ENCODE assay signal across 22 cellular contexts in genomic region chr13:113422790-113423189, GRCh38. TPM values are rescaled to one million over a fixed set of nuclear protein-coding genes. Genes with fewer than 3 reads are reported as not detected.
"Had no signal": no experiment of that assay in that cellular context is flagged by ENCODE, and none has a peak within 500 bp of the region (broad histone marks: within the 10 kb centered on the region; RNA-seq: fewer than 3 reads in every experiment).

No MANE protein-coding gene starts in this region.

- H3K4me1 Mint-ChIP-seq: activated CD4-positive, alpha-beta T cell treated with anti-CD3 and anti-CD28 coated beads, Interleukin-2, amount 10 ng/mL, durations not matched to agents 24 days and 14 days; activated naive CD8-positive, alpha-beta T cell treated with anti-CD3 and anti-CD28 coated beads, Interleukin-2, amount 10 ng/mL, durations not matched to agents 7 days and 5 days; naive thymus-derived CD4-positive, alpha-beta T cell; WTC11 had no signal

- H3K27ac Mint-ChIP-seq: activated CD4-positive, alpha-beta T cell treated with anti-CD3 and anti-CD28 coated beads, Interleukin-2, amount 10 ng/mL, durations not matched to agents 24 days and 14 days; activated CD8-positive, alpha-beta T cell treated with anti-CD3 and anti-CD28 coated beads for 36 hours; activated naive CD8-positive, alpha-beta T cell treated with anti-CD3 and anti-CD28 coated beads, Interleukin-2, amount 10 ng/mL, durations not matched to agents 7 days and 5 days; activated T-helper 17 cell treated with anti-CD3 and anti-CD28 coated beads, Interleukin-2, amount 50 U/mL, for 72 hours; naive thymus-derived CD4-positive, alpha-beta T cell; T-helper 2 cell treated with Interferon-gamma antibody and Interleukin-4, amounts not matched to agents 5 μg/mL and 100 μg/mL, for 36 hours; WTC11 had no signal

- ATAC-seq: activated CD8-positive, alpha-beta T cell treated with anti-CD3 and anti-CD28 coated beads for 36 hours; activated T-helper 17 cell treated with anti-CD3 and anti-CD28 coated beads, Interleukin-2, amount 50 U/mL, for 72 hours; mucosa of descending colon; right cardiac atrium; WTC11 had no signal

- H3K9me3 Mint-ChIP-seq: activated CD4-positive, alpha-beta T cell treated with anti-CD3 and anti-CD28 coated beads, Interleukin-2, amount 10 ng/mL, durations not matched to agents 24 days and 14 days; activated CD8-positive, alpha-beta T cell treated with anti-CD3 and anti-CD28 coated beads for 36 hours; activated naive CD8-positive, alpha-beta T cell treated with anti-CD3 and anti-CD28 coated beads, Interleukin-2, amount 10 ng/mL, durations not matched to agents 7 days and 5 days; activated T-helper 17 cell treated with anti-CD3 and anti-CD28 coated beads, Interleukin-2, amount 50 U/mL, for 72 hours; naive thymus-derived CD4-positive, alpha-beta T cell; T-helper 2 cell treated with Interferon-gamma antibody and Interleukin-4, amounts not matched to agents 5 μg/mL and 100 μg/mL, for 36 hours; WTC11 had no signal

- H3K4me3 Mint-ChIP-seq: activated CD4-positive, alpha-beta T cell treated with anti-CD3 and anti-CD28 coated beads, Interleukin-2, amount 10 ng/mL, durations not matched to agents 24 days and 14 days; activated CD8-positive, alpha-beta T cell treated with anti-CD3 and anti-CD28 coated beads for 36 hours; activated naive CD8-positive, alpha-beta T cell treated with anti-CD3 and anti-CD28 coated beads, Interleukin-2, amount 10 ng/mL, durations not matched to agents 7 days and 5 days; activated T-helper 17 cell treated with anti-CD3 and anti-CD28 coated beads, Interleukin-2, amount 50 U/mL, for 72 hours; naive thymus-derived CD4-positive, alpha-beta T cell; T-helper 2 cell treated with Interferon-gamma antibody and Interleukin-4, amounts not matched to agents 5 μg/mL and 100 μg/mL, for 36 hours; WTC11 had no signal

- DNase-seq: activated CD4-positive, alpha-beta T cell treated with anti-CD3 and anti-CD28 coated beads, Interleukin-2, amount 10 ng/mL, durations not matched to agents 24 days and 14 days; activated CD8-positive, alpha-beta T cell treated with anti-CD3 and anti-CD28 coated beads for 36 hours; activated naive CD4-positive, alpha-beta T cell treated with Interleukin-2 at 50 U/mL for 16 hours; activated naive CD8-positive, alpha-beta T cell treated with anti-CD3 and anti-CD28 coated beads, Interleukin-2, amount 10 ng/mL, durations not matched to agents 7 days and 5 days; activated T-cell treated with anti-CD3 and anti-CD28 coated beads, Interleukin-2, amount 50 U/mL, for 1 hour; amygdala; dorsolateral prefrontal cortex; erythroblast; mesenchymal stem cell; mucosa of descending colon; naive thymus-derived CD4-positive, alpha-beta T cell; nucleus accumbens; small intestine; stimulated activated CD4-positive, alpha-beta T cell treated with anti-CD3 and anti-CD28 coated beads, Interleukin-4, amount 100 ng/mL, for 4 hours; stimulated activated naive CD4-positive, alpha-beta T cell; trophoblast cell had no signal

- H3K9ac ChIP-seq: SK-N-SH had no signal

- H3K27ac ChIP-seq: dorsolateral prefrontal cortex, suprapubic skin had no signal

- H3K36me3 Mint-ChIP-seq: activated naive CD8-positive, alpha-beta T cell treated with anti-CD3 and anti-CD28 coated beads, Interleukin-2, amount 10 ng/mL, durations not matched to agents 7 days and 5 days; WTC11 had no signal

- H3K9me3 ChIP-seq: mucosa of descending colon, SK-N-SH, suprapubic skin had no signal

- H3K27me3 ChIP-seq: dorsolateral prefrontal cortex, suprapubic skin had no signal

- H3K36me3 ChIP-seq: suprapubic skin had no signal

- H3K4me3 ChIP-seq: dorsolateral prefrontal cortex, mucosa of descending colon, suprapubic skin had no signal

- H3K27me3 Mint-ChIP-seq: activated CD4-positive, alpha-beta T cell treated with anti-CD3 and anti-CD28 coated beads, Interleukin-2, amount 10 ng/mL, durations not matched to agents 24 days and 14 days; activated CD8-positive, alpha-beta T cell treated with anti-CD3 and anti-CD28 coated beads for 36 hours; activated T-helper 17 cell treated with anti-CD3 and anti-CD28 coated beads, Interleukin-2, amount 50 U/mL, for 72 hours had no signal

RNA-seq across cellular contexts. Expression of gene GRTP1, which starts 58.9 kb away (rescaled TPM):
- total RNA-seq: activated CD4-positive, alpha-beta T cell treated with anti-CD3 and anti-CD28 coated beads, Interleukin-2, amount 10 ng/mL, durations not matched to agents 24 days and 14 days; activated CD8-positive, alpha-beta T cell treated with anti-CD3 and anti-CD28 coated beads for 36 hours; activated naive CD8-positive, alpha-beta T cell treated with anti-CD3 and anti-CD28 coated beads, Interleukin-2, amount 10 ng/mL, durations not matched to agents 7 days and 5 days had no signal
